In the genomic region with DNA sequence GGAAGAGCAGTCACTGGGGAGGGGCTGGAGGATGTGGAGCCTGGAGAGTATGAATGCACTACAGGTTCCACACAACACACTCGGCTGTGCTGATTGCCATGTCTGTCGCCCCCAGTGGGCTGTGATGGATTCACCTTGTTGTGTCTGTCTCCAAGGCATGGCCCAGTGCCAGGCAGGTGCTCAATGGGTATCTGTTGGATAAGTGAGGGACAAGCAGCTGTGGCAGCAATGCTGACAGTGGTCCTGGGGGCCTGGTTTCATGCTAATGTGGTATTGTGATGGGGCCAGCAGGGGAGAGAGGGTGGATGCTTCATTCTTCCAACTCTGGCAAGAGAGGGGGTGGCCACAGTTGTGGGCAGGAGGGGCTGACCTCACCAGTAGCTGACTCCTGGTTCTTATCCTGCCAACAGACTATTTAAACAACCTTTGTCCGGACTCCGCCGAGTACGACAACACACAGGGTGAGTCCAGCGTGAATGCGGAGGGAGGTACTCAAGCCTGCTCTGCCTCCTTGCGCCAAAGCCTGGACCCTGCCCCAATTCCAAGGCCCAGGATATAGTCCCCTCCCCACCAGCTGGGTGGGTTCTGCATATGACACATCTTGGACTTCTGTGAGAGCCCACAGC, we compare ENCODE assay signal across 26 cellular contexts. TPM values are rescaled to one million over a fixed set of nuclear protein-coding genes. Genes with fewer than 3 reads are reported as not detected.
DNase-seq lines count a peak whose midpoint lies in the region; ATAC-seq, FAIRE-seq and TF ChIP-seq lines count a peak whose summit lies in the region.
"Had no signal": no experiment of that assay in that cellular context is flagged by ENCODE, and none has a peak within 500 bp of the region (broad histone marks: within the 10 kb centered on the region; RNA-seq: fewer than 3 reads in every experiment).

No MANE protein-coding gene starts in this region.

- H4K8ac ChIP-seq in neuronal stem cell (ENCODE audit: low read depth, low read length): no peak overlapping the region

- POLR2A ChIA-PET in K562 (lab: Yijun Ruan, JAX): no interaction called here

- no TSS peak for BruUV-seq in K562 (replicated peaks; lab: Mats Ljungman, UMichigan)

- no peak overlapping the region for H2BK120ac ChIP-seq in neuronal stem cell (ENCODE audit: low read depth, low read length)

- CTCF ChIA-PET in K562 (lab: Yijun Ruan, JAX; ENCODE audit: low intra/inter-chr PET ratio): no interaction called here

- peaks cover 4% of the 10 kb centered on the region for H3K4me1 Mint-ChIP-seq in activated T-helper 2 cell treated with anti-CD3 and anti-CD28 coated beads, Interferon-gamma antibody, Interleukin-2, Interleukin-4, amounts not matched to agents 10 μg/mL and 5 μg/mL and 100 μg/mL, durations not matched to agents 14 hours and 24 hours and 36 hours (ENCODE audit: low read depth)
- H3K4me1 Mint-ChIP-seq: activated B cell treated with CpG ODN at 0.5 μM for 24 hours; stimulated activated naive B cell treated with anti-CD40 and anti-IgM and Interleukin-4, amounts not matched to agents 10 μg/mL and 1 μg/mL and 100 μg/mL, for 72 hours had no signal

- no peaks in the 10 kb centered on the region for H3K9me1 ChIP-seq in K562 (ENCODE audit: control insufficient read depth, insufficient read depth, low read length)

- no peak overlapping the region for H3K9ac ChIP-seq in K562 (ENCODE audit: insufficient read depth in 1 of 2, low read depth in 2 of 2, low read length in 2 of 2)
- H3K9ac ChIP-seq in neuronal stem cell (ENCODE audit: low read depth, low read length, poor library complexity): no peak overlapping the region
- H3K9ac ChIP-seq: BLaER1 had no signal

- ATAC-seq in K562 (no peak; the same call in 2 of the 3 replicates), HG03108 (IDR thresholded peaks at IDR 0.05; ENCODE audit: unreplicated experiment) (no peak), GM19395 (IDR thresholded peaks at IDR 0.05; ENCODE audit: unreplicated experiment) (no peak)
- ATAC-seq: left lung; stimulated activated naive B cell treated with anti-CD40 and anti-IgM and Interleukin-4, amounts not matched to agents 10 μg/mL and 1 μg/mL and 100 μg/mL, for 72 hours had no signal

- peak overlapping the region; percentile 62 for H2BK15ac ChIP-seq in neuronal stem cell (ENCODE audit: low read length)

- 2% methylated on average over 9 of the region's 9 CpGs for WGBS in K562 (ENCODE audit: insufficient coverage, low coverage, missing lambda C conversion rate)
- WGBS in neuronal stem cell (ENCODE audit: extremely low coverage in 2 of 2, insufficient read length in 2 of 2, insufficient replicate concordance in 1 of 2), 2 donors: no CpG with 5 or more reads among the region's 9 CpGs

- H3K4me3 Mint-ChIP-seq in activated T-helper 2 cell treated with anti-CD3 and anti-CD28 coated beads, Interferon-gamma antibody, Interleukin-2, Interleukin-4, amounts not matched to agents 10 μg/mL and 5 μg/mL and 100 μg/mL, durations not matched to agents 14 hours and 24 hours and 36 hours (ENCODE audit: low read depth): no peak overlapping the region
- H3K4me3 Mint-ChIP-seq: activated B cell treated with CpG ODN at 0.5 μM for 24 hours; activated CD4-positive, alpha-beta memory T cell treated with anti-CD3 and anti-CD28 coated beads, Interleukin-2, amount 10 ng/mL, durations not matched to agents 7 days and 5 days; dendritic cell treated with granulocyte-macrophage colony-stimulating factor and Interleukin-4, amounts not matched to agents 40 ng/mL and 50 ng/mL, for 4 days; stimulated activated naive B cell treated with anti-CD40 and anti-IgM and Interleukin-4, amounts not matched to agents 10 μg/mL and 1 μg/mL and 100 μg/mL, for 72 hours; T-helper 2 cell treated with Interferon-gamma antibody and Interleukin-4, amounts not matched to agents 5 μg/mL and 100 μg/mL, for 36 hours had no signal

- H2AFZ ChIP-seq in K562 (ENCODE audit: low read depth, low read length): no peak overlapping the region
- H2AFZ ChIP-seq in neuronal stem cell (ENCODE audit: low read length): no peak overlapping the region

- H3K27ac Mint-ChIP-seq in activated T-helper 2 cell treated with anti-CD3 and anti-CD28 coated beads, Interferon-gamma antibody, Interleukin-2, Interleukin-4, amounts not matched to agents 10 μg/mL and 5 μg/mL and 100 μg/mL, durations not matched to agents 14 hours and 24 hours and 36 hours: no peak overlapping the region
- H3K27ac Mint-ChIP-seq: activated B cell treated with CpG ODN at 0.5 μM for 24 hours; activated CD4-positive, alpha-beta memory T cell treated with anti-CD3 and anti-CD28 coated beads, Interleukin-2, amount 10 ng/mL, durations not matched to agents 7 days and 5 days; dendritic cell treated with granulocyte-macrophage colony-stimulating factor and Interleukin-4, amounts not matched to agents 40 ng/mL and 50 ng/mL, for 4 days; stimulated activated naive B cell treated with anti-CD40 and anti-IgM and Interleukin-4, amounts not matched to agents 10 μg/mL and 1 μg/mL and 100 μg/mL, for 72 hours; T-helper 2 cell treated with Interferon-gamma antibody and Interleukin-4, amounts not matched to agents 5 μg/mL and 100 μg/mL, for 36 hours had no signal

- H3K36me3 Mint-ChIP-seq in activated T-helper 2 cell treated with anti-CD3 and anti-CD28 coated beads, Interferon-gamma antibody, Interleukin-2, Interleukin-4, amounts not matched to agents 10 μg/mL and 5 μg/mL and 100 μg/mL, durations not matched to agents 14 hours and 24 hours and 36 hours (ENCODE audit: low read depth): no peaks in the 10 kb centered on the region

- no peak overlapping the region for H3K14ac ChIP-seq in neuronal stem cell (ENCODE audit: low read length)

- H4K20me1 ChIP-seq in K562 (replicated peaks; ENCODE audit: control insufficient read depth, insufficient read depth, low read length): peaks cover 7% of the 10 kb centered on the region; the same call in 1 of the 2 replicates
- H4K20me1 ChIP-seq: BLaER1 had no signal

- peak overlapping the region; percentile 18 for H3K23ac ChIP-seq in neuronal stem cell (ENCODE audit: low read depth, low read length, poor library complexity)

- peak overlapping the region; percentile 71 for H2AK5ac ChIP-seq in neuronal stem cell (ENCODE audit: low read depth, low read length)

- in situ Hi-C loops in K562 (cut with MboI): loop anchor here (25.0 kb wide), 2 partner anchors 388 to 1238 kb away; no protein-coding TSS in a partner anchor

- H2BK12ac ChIP-seq in neuronal stem cell (ENCODE audit: low read length): no peak overlapping the region

- H3K36me3 ChIP-seq in K562 (ENCODE audit: control insufficient read depth, insufficient read depth, low read length): no peaks in the 10 kb centered on the region
- no peaks in the 10 kb centered on the region for H3K36me3 ChIP-seq in neuronal stem cell (replicated peaks in 1 of 2; ENCODE audit: control insufficient read depth in 2 of 2, insufficient read depth in 2 of 2, low read length in 2 of 2)
- H3K36me3 ChIP-seq: BLaER1, SJSA1 had no signal

- TF ChIP-seq POLR2A in K562 (conservative IDR thresholded peaks at IDR 0.05): no peak

- intact Hi-C loops in K562 (cut with micrococcal nuclease): no loop called here
- intact Hi-C loops in activated T-helper 2 cell treated with anti-CD3 and anti-CD28 coated beads, Interferon-gamma antibody, Interleukin-2, Interleukin-4, amounts not matched to agents 10 μg/mL and 5 μg/mL and 100 μg/mL, durations not matched to agents 14 hours and 24 hours and 36 hours (cut with micrococcal nuclease): no loop called here

- peak in 2 of 3 experiments; percentile 9 to 34 for DNase-seq in NCI-H1417 (lab: John Stamatoyannopoulos, UW)
- no peak for DNase-seq in NCI-H1417 treated with DMSO at 0.1 percent for 48 hours (lab: John Stamatoyannopoulos, UW)
- peak; percentile 19 for DNase-seq in NCI-H146 treated with DMSO at 0.1 percent for 48 hours (lab: John Stamatoyannopoulos, UW; ENCODE audit: unreplicated experiment)
- DNase-seq in K562 (ENCODE audit: extremely low read depth in 1 of 4, low spot score in 3 of 4): no peak
- no peak for DNase-seq in neuronal stem cell (ENCODE audit: low spot score)
- DNase-seq in activated T-helper 2 cell treated with anti-CD3 and anti-CD28 coated beads, Interferon-gamma antibody, Interleukin-2, Interleukin-4, amounts not matched to agents 10 μg/mL and 5 μg/mL and 100 μg/mL, durations not matched to agents 14 hours and 24 hours and 36 hours (ENCODE audit: low spot score): no peak
- DNase-seq: activated B cell treated with CpG ODN at 0.5 μM for 24 hours; activated CD4-positive, alpha-beta memory T cell treated with anti-CD3 and anti-CD28 coated beads, Interleukin-2, amount 10 ng/mL, durations not matched to agents 7 days and 5 days; activated T-cell treated with anti-CD3 and anti-CD28 coated beads, Interleukin-2, amount 50 U/mL, for 1 hour; foreskin melanocyte; GOT3; KG1; left lung; NCI-H2227 treated with DMSO at 0.1 percent for 48 hours; stimulated activated CD4-positive, alpha-beta T cell treated with anti-CD3 and anti-CD28 coated beads, Interleukin-15, amount 100 ng/mL, for 24 hours; stimulated activated naive B cell treated with anti-CD40 and anti-IgM and Interleukin-4, amounts not matched to agents 10 μg/mL and 1 μg/mL and 100 μg/mL, for 72 hours had no signal

- H3K18ac ChIP-seq in neuronal stem cell (ENCODE audit: low read length): peak overlapping the region; percentile 70

- H3K27me3 Mint-ChIP-seq in activated T-helper 2 cell treated with anti-CD3 and anti-CD28 coated beads, Interferon-gamma antibody, Interleukin-2, Interleukin-4, amounts not matched to agents 10 μg/mL and 5 μg/mL and 100 μg/mL, durations not matched to agents 14 hours and 24 hours and 36 hours (ENCODE audit: low read depth): peaks cover 12% of the 10 kb centered on the region
- H3K27me3 Mint-ChIP-seq: dendritic cell treated with granulocyte-macrophage colony-stimulating factor and Interleukin-4, amounts not matched to agents 40 ng/mL and 50 ng/mL, for 4 days had no signal

- no peaks in the 10 kb centered on the region for H3K79me1 ChIP-seq in neuronal stem cell (ENCODE audit: low read depth, low read length)

- H3K4me3 ChIP-seq in K562: no peak overlapping the region
- H3K4me3 ChIP-seq in neuronal stem cell (ENCODE audit: low read length in 2 of 2): no peak overlapping the region
- H3K4me3 ChIP-seq: BLaER1, left lung, SJSA1, tibial nerve had no signal

- peak overlapping the region; percentile 0 for H2BK5ac ChIP-seq in neuronal stem cell (ENCODE audit: low read length)

- H3K27me3 ChIP-seq in K562 (ENCODE audit: control insufficient read depth in 2 of 2, insufficient read depth in 2 of 2, low read length in 2 of 2) (peaks cover 20 to 61% of the 10 kb centered on the region in 2 experiments), neuronal stem cell (ENCODE audit: control insufficient read depth in 3 of 3, insufficient read depth in 3 of 3, low read depth in 1 of 3, low read length in 3 of 3) (peaks cover 0 to 10% (median 0%) of the 10 kb centered on the region in 3 experiments)
- H3K27me3 ChIP-seq: BLaER1, left lung, SJSA1, tibial nerve had no signal

- no peak overlapping the region for H3K4me2 ChIP-seq in K562 (ENCODE audit: insufficient read depth, low read length)
- no peak overlapping the region for H3K4me2 ChIP-seq in neuronal stem cell (ENCODE audit: insufficient read depth, low read length, poor library complexity, severe bottlenecking)
- H3K4me2 ChIP-seq: BLaER1 had no signal

- TF ChIP-seq RAD21 in K562 (CRISPR knock-in tag; conservative IDR thresholded peaks at IDR 0.05 in 1 of 2, IDR thresholded peaks at IDR 0.05 in 1 of 2): no peak

- FAIRE-seq in K562 (lab: Jason Lieb, UNC): no peak
- FAIRE-seq: A204.1, GM18507 had no signal

- no peak overlapping the region for H3K4ac ChIP-seq in neuronal stem cell (ENCODE audit: low read length)

- no peak for TF ChIP-seq EP300 in K562 (IDR thresholded peaks at IDR 0.05; ENCODE audit: low read length)

- H3K27ac ChIP-seq in K562 (ENCODE audit: extremely low read depth, low read depth, low read length) (no peak overlapping the region), neuronal stem cell (replicated peaks; ENCODE audit: low read length) (no peak overlapping the region)
- H3K27ac ChIP-seq: BLaER1, epithelial cell of prostate, left lung, SJSA1, tibial nerve had no signal

- H3K4me1 ChIP-seq in K562 (replicated peaks in 1 of 2; ENCODE audit: control insufficient read depth in 2 of 2, insufficient read depth in 2 of 2, low read length in 2 of 2) (no peaks in the 10 kb centered on the region), neuronal stem cell (ENCODE audit: control insufficient read depth in 2 of 2, insufficient read depth in 1 of 2, low read depth in 1 of 2, low read length in 2 of 2) (peaks cover 0 to 14% of the 10 kb centered on the region in 2 donors)
- H3K4me1 ChIP-seq: BLaER1, left lung, SJSA1 had no signal

- peaks cover 2% of the 10 kb centered on the region; the same call in 1 of the 2 replicates for H3K9me3 ChIP-seq in K562 (replicated peaks; ENCODE audit: control insufficient read depth, insufficient read depth, low read depth, low read length)
- H3K9me3 ChIP-seq in neuronal stem cell (replicated peaks in 1 of 2; ENCODE audit: control insufficient read depth in 2 of 2, insufficient read depth in 1 of 2, low read depth in 1 of 2, low read length in 2 of 2): peaks cover 2 to 3% of the 10 kb centered on the region in 2 donors
- H3K9me3 ChIP-seq: left lung, SJSA1 had no signal

- no peaks in the 10 kb centered on the region for H3K79me2 ChIP-seq in K562 (ENCODE audit: control insufficient read depth, insufficient read depth, low read length)

- peaks cover 2% of the 10 kb centered on the region for H3K9me3 Mint-ChIP-seq in activated T-helper 2 cell treated with anti-CD3 and anti-CD28 coated beads, Interferon-gamma antibody, Interleukin-2, Interleukin-4, amounts not matched to agents 10 μg/mL and 5 μg/mL and 100 μg/mL, durations not matched to agents 14 hours and 24 hours and 36 hours

- H4K91ac ChIP-seq in neuronal stem cell (ENCODE audit: low read depth, low read length, poor library complexity): no peak overlapping the region

- no peak for TF ChIP-seq CTCF in K562 (IDR thresholded peaks at IDR 0.05 in 2 of 3, conservative IDR thresholded peaks at IDR 0.05 in 1 of 3; ENCODE audit: insufficient read depth in 2 of 3, low read depth in 1 of 3, low read length in 3 of 3)

RNA-seq across cellular contexts. Expression of gene NR2C2, which starts 47.3 kb away (rescaled TPM):
- 116 and 153 TPM in 2 replicates for total RNA-seq in K562 (2011; cell fraction: chromatin; rRNA removed; ENCODE audit: low replicate concordance)
- 54.9 and 60.4 TPM in 2 replicates for total RNA-seq in K562 (2011; cell fraction: nucleolus; rRNA removed)
- 99.1 and 148 TPM in 2 replicates for total RNA-seq in K562 (2011; cell fraction: nucleoplasm; rRNA removed)
- total RNA-seq in K562 (2014; rRNA removed) (10.8 and 17.3 TPM in 2 replicates), K562 (2014; rRNA removed; fragmentation: Illumina TruSeq; extraction: Trizol) (17.7 and 18.7 TPM in 2 replicates), K562 (2015; rRNA removed; fragmentation: Illumina TruSeq; extraction: Trizol) (14.6 and 15.8 TPM in 2 replicates), K562 (2021) (32.9 and 33.0 TPM in 2 replicates)
- polyA plus RNA-seq in K562 (2011; rRNA removed) (17.3 and 21.8 TPM in 2 replicates), K562 (2014; fragmentation: Illumina TruSeq; extraction: Trizol) (20.4 and 22.3 TPM in 2 replicates), K562 (2014; fragmentation: Nextera tagmentation; extraction: Ambion mirVana) (1 to 10 TPM; 6.1 to 6.4 TPM), K562 (2014; rRNA removed) (13.9 and 18.0 TPM in 2 replicates)
- 7.9 and 12.6 TPM in 2 replicates for polyA plus RNA-seq in K562 (2011; cell fraction: cytosol; rRNA removed)
- polyA plus RNA-seq in K562 (2011; cell fraction: nucleus; rRNA removed): 117 and 123 TPM in 2 replicates
- 21.1 and 35.7 TPM in 2 replicates for polyA plus RNA-seq in K562 (2012)
- polyA minus RNA-seq in K562 (2011; rRNA and poly(A)+ RNA removed): 24.6 and 33.6 TPM in 2 replicates
- polyA minus RNA-seq in K562 (2011; cell fraction: cytosol; rRNA and poly(A)+ RNA removed): 17.3 and 23.8 TPM in 2 replicates
- polyA minus RNA-seq in K562 (2011; cell fraction: nucleus; rRNA and poly(A)+ RNA removed): 50.1 and 65.4 TPM in 2 replicates
- 21.0 TPM for polyA plus RNA-seq in neuronal stem cell (2013, experiment 1 of 2)
- polyA plus RNA-seq in neuronal stem cell (2013, experiment 2 of 2): 22.1 TPM
- total RNA-seq in activated T-helper 2 cell treated with anti-CD3 and anti-CD28 coated beads, Interferon-gamma antibody, Interleukin-2, Interleukin-4, amounts not matched to agents 10 μg/mL and 5 μg/mL and 100 μg/mL, durations not matched to agents 14 hours and 24 hours and 36 hours: 48.2 and 48.3 TPM in 2 replicates

Comparison
In these comparisons a context has a peak if more than half of its experiments do, and no peak if none do; other contexts are left out.
1. DNase-seq: peak in NCI-H1417 (2 of 3) and NCI-H146 treated with DMSO at 0.1 percent for 48 hours (single experiment); none in NCI-H1417 treated with DMSO at 0.1 percent for 48 hours (single experiment), K562 (0 of 4), neuronal stem cell (single experiment) and activated T-helper 2 cell treated with anti-CD3 and anti-CD28 coated beads, Interferon-gamma antibody, Interleukin-2, Interleukin-4, amounts not matched to agents 10 μg/mL and 5 μg/mL and 100 μg/mL, durations not matched to agents 14 hours and 24 hours and 36 hours (single experiment).